Comparison of ENCODE assay signal across 26 cellular contexts in the genomic region with DNA sequence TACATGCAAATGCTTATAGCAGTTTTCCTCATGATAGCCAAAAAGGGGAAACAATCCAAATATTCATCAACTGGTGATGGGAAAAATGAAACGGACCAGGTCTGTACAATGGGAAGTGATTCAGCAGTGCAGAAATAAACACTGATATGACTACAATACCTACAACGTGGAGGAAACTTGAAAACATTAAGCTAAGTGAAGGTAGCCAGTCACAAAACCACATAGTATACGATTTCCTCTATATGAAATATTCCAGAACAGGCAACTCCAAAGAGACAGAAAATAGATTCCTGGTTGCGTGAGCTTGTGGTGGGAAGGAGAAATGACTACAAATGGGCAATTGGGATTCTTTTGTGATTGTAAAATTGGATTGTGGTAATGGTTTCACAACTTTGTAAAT.
DNase-seq lines count a peak whose midpoint lies in the region; ATAC-seq and TF ChIP-seq lines count a peak whose summit lies in the region.
"Had no signal": no experiment of that assay in that cellular context is flagged by ENCODE, and none has a peak within 500 bp of the region (broad histone marks: within the 10 kb centered on the region; RNA-seq: fewer than 3 reads in every experiment).

No MANE protein-coding gene starts in this region.

- no TSS peak for BruUV-seq in PC-3 (replicated peaks; lab: Mats Ljungman, UMichigan)

- H4K20me1 ChIP-seq in PC-3 (ENCODE audit: low read length): no peaks in the 10 kb centered on the region

- H3K4me2 ChIP-seq in PC-3 (ENCODE audit: low read length): no peak overlapping the region; the same call in 1 of the 2 replicates

- H3K9me2 ChIP-seq in PC-3 (replicated peaks; ENCODE audit: low read length): no peaks in the 10 kb centered on the region

- CTCF ChIA-PET in PC-3 (lab: Charles Lee): interaction anchor here (0.6 kb wide), 1 partner anchor 148 kb away, joined by 3 read pairs; no protein-coding TSS in a partner anchor

- no peaks in the 10 kb centered on the region for H3K9me3 ChIP-seq in PC-3 (ENCODE audit: low read length)
- H3K9me3 ChIP-seq: BE2C, pancreas had no signal

- H3K36me3 ChIP-seq in PC-3 (ENCODE audit: low read depth, low read length): no peaks in the 10 kb centered on the region
- H3K36me3 ChIP-seq: BE2C, gastroesophageal sphincter, pancreas, tibial artery had no signal

- no peak overlapping the region for H2AFZ ChIP-seq in PC-3 (ENCODE audit: low read length)

- TF ChIP-seq CTCF in AG10803 (conservative IDR thresholded peaks at IDR 0.05; ENCODE audit: low read length) (no peak), PC-3 (conservative IDR thresholded peaks at IDR 0.05; ENCODE audit: low read depth, low read length) (no peak), cardiac fibroblast (IDR thresholded peaks at IDR 0.05; ENCODE audit: low read depth, low read length) (no peak)

- intact Hi-C loops in PC-3 (cut with micrococcal nuclease): no loop called here

- H3K4me3 ChIP-seq in AG10803 (ENCODE audit: low read length) (no peak overlapping the region), PC-3 (ENCODE audit: low read length) (no peak overlapping the region), cardiac fibroblast (replicated peaks in 1 of 2; ENCODE audit: low read depth in 2 of 2, low read length in 2 of 2) (no peak overlapping the region)
- H3K4me3 ChIP-seq: gastroesophageal sphincter, pancreas, tibial artery had no signal

- no peaks in the 10 kb centered on the region for H3K79me2 ChIP-seq in PC-3 (ENCODE audit: low read length)

- no peaks in the 10 kb centered on the region for H3K4me1 ChIP-seq in PC-3 (ENCODE audit: insufficient read depth, low read length)
- H3K4me1 ChIP-seq: BE2C, pancreas had no signal

- H3K27ac ChIP-seq in PC-3 (ENCODE audit: low read length): no peak overlapping the region
- H3K27ac ChIP-seq: pancreas, tibial artery had no signal

- no peaks in the 10 kb centered on the region for H3K27me3 ChIP-seq in PC-3 (ENCODE audit: low read length)
- H3K27me3 ChIP-seq: BE2C, gastroesophageal sphincter, pancreas, tibial artery had no signal

- ATAC-seq in PC-3: peak; percentile 58; the same call in 1 of the 2 replicates
- ATAC-seq: activated T-helper 17 cell treated with anti-CD3 and anti-CD28 coated beads, Interleukin-2, amount 50 U/mL, for 72 hours; gastroesophageal sphincter; pancreas; right cardiac atrium had no signal

- DNase-seq in AG10803 (ENCODE audit: low read depth) (peak; percentile 20), PC-3 (peak; percentile 2), cardiac fibroblast (ENCODE audit: low read depth in 2 of 2) (peak; percentile 43), iris pigment epithelial cell (ENCODE audit: low read depth) (peak; percentile 68), T1000 (lab: John Stamatoyannopoulos, UW) (no peak), SIG-M5 treated with dmso at 0.1 percent for 504 hours (lab: John Stamatoyannopoulos, UW; ENCODE audit: unreplicated experiment) (no peak)
- DNase-seq in activated CD8-positive, alpha-beta memory T cell treated with anti-CD3 and anti-CD28 coated beads for 24 hours: no peak
- DNase-seq in activated CD4-positive, alpha-beta T cell treated with anti-CD3 and anti-CD28 coated beads, Interleukin-2, amount 50 U/mL, for 1 hour: no peak
- DNase-seq: activated B cell treated with CpG ODN at 0.5 μM for 24 hours; activated CD4-positive, alpha-beta T cell treated with anti-CD3 and anti-CD28 coated beads, Interleukin-2, amount 50 U/mL, for 4 hours; activated CD8-positive, alpha-beta memory T cell treated with anti-CD3 and anti-CD28 coated beads, Interleukin-2, amount 50 U/mL, for 4 hours; BE2C; COR-L47; DMS79; effector CD4-positive, alpha-beta T cell; islet precursor cell; KBM-7; NCI-H1436; NCI-H524; nephron progenitor cell; pancreas; right cardiac atrium; T-helper 9 cell; tibial artery had no signal

- POLR2A ChIA-PET in PC-3 (lab: Charles Lee; ENCODE audit: unreplicated experiment): no interaction called here

- no peaks in the 10 kb centered on the region for H3F3A ChIP-seq in PC-3 (ENCODE audit: low read length, unreplicated experiment)

- no peak overlapping the region for H3K9ac ChIP-seq in PC-3 (ENCODE audit: low read length)

Comparison
In these comparisons a context has a peak if more than half of its experiments do, and no peak if none do; other contexts are left out.
1. DNase-seq: peak in AG10803 (single experiment), PC-3 (single experiment), cardiac fibroblast (2 of 2) and iris pigment epithelial cell (single experiment); none in activated CD8-positive, alpha-beta memory T cell treated with anti-CD3 and anti-CD28 coated beads for 24 hours (single experiment), activated CD4-positive, alpha-beta T cell treated with anti-CD3 and anti-CD28 coated beads, Interleukin-2, amount 50 U/mL, for 1 hour (single experiment), T1000 (single experiment) and SIG-M5 treated with dmso at 0.1 percent for 504 hours (single experiment).